ENCODE assay signal across 9 cellular contexts in the genomic region with DNA sequence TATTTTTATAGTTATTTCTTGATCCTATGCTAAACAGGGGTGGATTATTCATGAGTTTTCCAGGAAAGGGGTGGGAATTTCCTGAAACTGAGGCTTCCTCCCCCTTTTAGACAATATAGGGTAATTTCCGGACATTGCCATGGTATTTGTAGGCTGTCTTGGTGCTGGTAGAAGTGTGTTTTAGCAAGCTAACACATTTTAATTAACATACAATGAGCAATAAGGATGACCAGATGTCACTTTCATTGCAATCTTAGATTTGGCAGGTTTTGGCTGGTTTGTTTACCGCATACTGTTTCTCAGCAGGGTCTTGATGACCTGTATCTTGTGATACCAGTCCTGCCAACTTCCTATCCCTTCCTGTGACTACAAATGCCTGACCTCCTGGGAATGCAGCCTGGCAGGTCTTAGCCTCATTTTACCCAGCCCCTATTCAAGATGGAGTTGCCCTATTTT. TPM values are rescaled to one million over a fixed set of nuclear protein-coding genes. Genes with fewer than 3 reads are reported as not detected.
DNase-seq lines count a peak whose midpoint lies in the region; ATAC-seq and TF ChIP-seq lines count a peak whose summit lies in the region.
"Had no signal": no experiment of that assay in that cellular context is flagged by ENCODE, and none has a peak within 500 bp of the region (broad histone marks: within the 10 kb centered on the region; RNA-seq: fewer than 3 reads in every experiment).

No MANE protein-coding gene starts in this region.

- peaks cover 12% of the 10 kb centered on the region for H3K36me3 Mint-ChIP-seq in activated T-cell treated with anti-CD3 and anti-CD28 coated beads, Interleukin-2, amount 50 U/mL, for 24 hours (ENCODE audit: low read depth)
- H3K36me3 Mint-ChIP-seq in MCF 10A (ENCODE audit: insufficient read depth, unreplicated experiment): peaks cover 12% of the 10 kb centered on the region
- H3K36me3 Mint-ChIP-seq in activated CD4-positive, alpha-beta memory T cell treated with anti-CD3 and anti-CD28 coated beads, Interleukin-2, amount 10 ng/mL, durations not matched to agents 7 days and 5 days (ENCODE audit: low read depth): peaks cover 16% of the 10 kb centered on the region

- H3K4me1 Mint-ChIP-seq in activated T-cell treated with anti-CD3 and anti-CD28 coated beads, Interleukin-2, amount 50 U/mL, for 24 hours (ENCODE audit: low read depth): peaks cover 62% of the 10 kb centered on the region
- H3K4me1 Mint-ChIP-seq in MCF 10A (ENCODE audit: insufficient read depth, unreplicated experiment): peaks cover 21% of the 10 kb centered on the region
- peaks cover 55% of the 10 kb centered on the region for H3K4me1 Mint-ChIP-seq in activated CD4-positive, alpha-beta memory T cell treated with anti-CD3 and anti-CD28 coated beads, Interleukin-2, amount 10 ng/mL, durations not matched to agents 7 days and 5 days

- TF ChIP-seq EP300 in transverse colon (IDR thresholded peaks at IDR 0.05; ENCODE audit: low read depth): peak; percentile 14

- H3K4me3 Mint-ChIP-seq in activated T-cell treated with anti-CD3 and anti-CD28 coated beads, Interleukin-2, amount 50 U/mL, for 24 hours: no peak overlapping the region
- H3K4me3 Mint-ChIP-seq in MCF 10A (ENCODE audit: unreplicated experiment): no peak overlapping the region
- no peak overlapping the region for H3K4me3 Mint-ChIP-seq in activated CD4-positive, alpha-beta memory T cell treated with anti-CD3 and anti-CD28 coated beads, Interleukin-2, amount 10 ng/mL, durations not matched to agents 7 days and 5 days
- H3K4me3 Mint-ChIP-seq: stimulated activated memory B cell treated with anti-CD40 and anti-IgM and Interleukin-4, amounts not matched to agents 10 μg/mL and 1 μg/mL and 100 μg/mL, for 72 hours had no signal

- TF ChIP-seq POLR2A in transverse colon (IDR thresholded peaks at IDR 0.05): no peak

- no peak overlapping the region for H3K4me3 ChIP-seq in left lung
- H3K4me3 ChIP-seq in transverse colon: peak overlapping the region in 1 of 4 donors; percentile 37

- no peaks in the 10 kb centered on the region for H3K9me3 Mint-ChIP-seq in activated T-cell treated with anti-CD3 and anti-CD28 coated beads, Interleukin-2, amount 50 U/mL, for 24 hours
- H3K9me3 Mint-ChIP-seq in MCF 10A (ENCODE audit: unreplicated experiment): no peaks in the 10 kb centered on the region
- H3K9me3 Mint-ChIP-seq in activated CD4-positive, alpha-beta memory T cell treated with anti-CD3 and anti-CD28 coated beads, Interleukin-2, amount 10 ng/mL, durations not matched to agents 7 days and 5 days: no peaks in the 10 kb centered on the region
- H3K9me3 Mint-ChIP-seq: stimulated activated memory B cell treated with anti-CD40 and anti-IgM and Interleukin-4, amounts not matched to agents 10 μg/mL and 1 μg/mL and 100 μg/mL, for 72 hours had no signal

- in situ Hi-C loops in transverse colon (cut with MboI; ENCODE audit: low pct_ligation_motif_present in 1 of 4, low pct_unique_long_range_greater_than_20kb in 1 of 4, low sequenced_read_pairs in 3 of 4): no loop called here

- H3K27me3 ChIP-seq in left lung (no peaks in the 10 kb centered on the region), transverse colon (no peaks in the 10 kb centered on the region)

- H3K36me3 ChIP-seq in left lung (no peaks in the 10 kb centered on the region), transverse colon (no peaks in the 10 kb centered on the region)

- POLR2A ChIA-PET in MCF 10A (lab: Yijun Ruan, JAX): interaction anchor here (0.7 to 2.1 kb wide), 2 partner anchors 8 to 11 kb away, joined by 3 to 11 read pairs; no protein-coding TSS in a partner anchor
- POLR2A ChIA-PET in activated CD4-positive, alpha-beta memory T cell treated with anti-CD3 and anti-CD28 coated beads, Interleukin-2, amount 10 ng/mL, durations not matched to agents 7 days and 5 days (lab: Charles Lee): interaction anchor here (1.1 kb wide), 1 partner anchor 22 kb away, joined by 3 read pairs; no protein-coding TSS in a partner anchor

- BruUV-seq in MCF 10A (replicated peaks; lab: Mats Ljungman, UMichigan): no TSS peak

- TF ChIP-seq CTCF in MCF 10A (IDR thresholded peaks at IDR 0.05; ENCODE audit: unreplicated experiment) (no peak), left lung (IDR thresholded peaks at IDR 0.05) (no peak), transverse colon (IDR thresholded peaks at IDR 0.05) (no peak)

- no peaks in the 10 kb centered on the region for H3K27me3 Mint-ChIP-seq in activated T-cell treated with anti-CD3 and anti-CD28 coated beads, Interleukin-2, amount 50 U/mL, for 24 hours
- H3K27me3 Mint-ChIP-seq in MCF 10A (ENCODE audit: insufficient read depth, unreplicated experiment): no peaks in the 10 kb centered on the region
- H3K27me3 Mint-ChIP-seq in activated CD4-positive, alpha-beta memory T cell treated with anti-CD3 and anti-CD28 coated beads, Interleukin-2, amount 10 ng/mL, durations not matched to agents 7 days and 5 days: no peaks in the 10 kb centered on the region

- WGBS in transverse colon (ENCODE audit: low coverage in 1 of 2), 2 donors: 72 to 83% methylated on average over 1 to 2 of the region's 2 CpGs

- intact Hi-C loops in MCF 10A (cut with micrococcal nuclease): no loop called here
- intact Hi-C loops in left lung (cut with DNase I): no loop called here
- intact Hi-C loops in transverse colon (cut with DNase I; ENCODE audit: low total_unique reads): no loop called here

- H3K9me3 ChIP-seq in left lung: no peaks in the 10 kb centered on the region
- H3K9me3 ChIP-seq in transverse colon: no peaks in the 10 kb centered on the region

- H3K4me1 ChIP-seq in left lung (peaks cover 21 to 42% of the 10 kb centered on the region in 2 donors), transverse colon (peaks cover 23 to 76% (median 53%) of the 10 kb centered on the region in 4 donors)

- CTCF ChIA-PET in MCF 10A (lab: Yijun Ruan, JAX): interaction anchor here (0.5 kb wide), 1 partner anchor 33 kb away, joined by 5 read pairs; no protein-coding TSS in a partner anchor
- CTCF ChIA-PET in activated CD4-positive, alpha-beta memory T cell treated with anti-CD3 and anti-CD28 coated beads, Interleukin-2, amount 10 ng/mL, durations not matched to agents 7 days and 5 days (lab: Charles Lee): no interaction called here

- DNase-seq in activated T-cell treated with anti-CD3 and anti-CD28 coated beads, Interleukin-2, amount 50 U/mL, for 24 hours: no peak
- DNase-seq in activated T-cell treated with anti-CD3 and anti-CD28 coated beads for 4 hours (no peak), MCF 10A (ENCODE audit: unreplicated experiment) (peak; percentile 29), left lung (no peak), transverse colon (no peak), NCI-H526 treated with DMSO at 0.1 percent for 48 hours (lab: John Stamatoyannopoulos, UW) (no peak), NCI-H1436 (lab: John Stamatoyannopoulos, UW) (no peak)
- DNase-seq in activated CD4-positive, alpha-beta memory T cell treated with anti-CD3 and anti-CD28 coated beads, Interleukin-2, amount 10 ng/mL, durations not matched to agents 7 days and 5 days: no peak

- peak overlapping the region; percentile 3 for H3K27ac Mint-ChIP-seq in activated T-cell treated with anti-CD3 and anti-CD28 coated beads, Interleukin-2, amount 50 U/mL, for 24 hours
- H3K27ac Mint-ChIP-seq in MCF 10A (ENCODE audit: low read depth, unreplicated experiment): no peak overlapping the region
- H3K27ac Mint-ChIP-seq in activated CD4-positive, alpha-beta memory T cell treated with anti-CD3 and anti-CD28 coated beads, Interleukin-2, amount 10 ng/mL, durations not matched to agents 7 days and 5 days: no peak overlapping the region
- H3K27ac Mint-ChIP-seq: stimulated activated memory B cell treated with anti-CD40 and anti-IgM and Interleukin-4, amounts not matched to agents 10 μg/mL and 1 μg/mL and 100 μg/mL, for 72 hours had no signal

- ATAC-seq in left lung: no peak
- ATAC-seq: stimulated activated memory B cell treated with anti-CD40 and anti-IgM and Interleukin-4, amounts not matched to agents 10 μg/mL and 1 μg/mL and 100 μg/mL, for 72 hours had no signal

- peak overlapping the region; percentile 81 to 83 for H3K27ac ChIP-seq in left lung
- peak overlapping the region; percentile 87 to 90 (median 89) for H3K27ac ChIP-seq in transverse colon

RNA-seq across cellular contexts. Expression of gene C1QTNF6, which starts 1.0 kb away (rescaled TPM):
- total RNA-seq in MCF 10A (2022): 6.6 and 11.6 TPM in 2 replicates
- total RNA-seq in left lung: 10 to 100 TPM in 1 of 2 donors, 1 to 10 TPM in 1; 7.2 to 16.0 TPM
- 10 to 100 TPM in 1 of 4 donors, 1 to 10 TPM in 3; 1.4 to 68.8 (median 7.5) TPM for total RNA-seq in transverse colon
- 10 to 100 TPM; 10.2 to 10.3 TPM for total RNA-seq in activated CD4-positive, alpha-beta memory T cell treated with anti-CD3 and anti-CD28 coated beads, Interleukin-2, amount 10 ng/mL, durations not matched to agents 7 days and 5 days

RNA-seq across cellular contexts. Expression of gene SSTR3, which starts 23.2 kb away (rescaled TPM):
- total RNA-seq in MCF 10A (2022) (not detected in 2 replicates), left lung (under 1 TPM in 1 of 2 donors, not detected in 1; 0.26 TPM), transverse colon (under 1 TPM in 2 of 4 donors, not detected in 2; 0.16 to 0.41 TPM)
- total RNA-seq in activated CD4-positive, alpha-beta memory T cell treated with anti-CD3 and anti-CD28 coated beads, Interleukin-2, amount 10 ng/mL, durations not matched to agents 7 days and 5 days: 1 to 10 TPM; 3.4 to 3.9 TPM

RNA-seq across cellular contexts. Expression of gene IL2RB, which starts 39.3 kb away (rescaled TPM):
- total RNA-seq in MCF 10A (2022) (not detected in 2 replicates), left lung (1 to 10 TPM; 3.7 to 7.7 TPM), transverse colon (1 to 10 TPM; 1.1 to 3.4 (median 2.6) TPM)
- 100 to 1,000 TPM; 320 to 323 TPM for total RNA-seq in activated CD4-positive, alpha-beta memory T cell treated with anti-CD3 and anti-CD28 coated beads, Interleukin-2, amount 10 ng/mL, durations not matched to agents 7 days and 5 days

RNA-seq across cellular contexts. Expression of gene RAC2, which starts 55.0 kb away (rescaled TPM):
- total RNA-seq in MCF 10A (2022) (42.4 and 52.6 TPM in 2 replicates), left lung (10 to 100 TPM; 40.9 to 77.2 TPM), transverse colon (10 to 100 TPM in 3 of 4 donors, 1 to 10 TPM in 1; 5.2 to 36.3 (median 24.0) TPM)
- 1,000 to 10,000 TPM in 1 of 2 experiments, 100 to 1,000 TPM in 1; 984 to 1,005 TPM for total RNA-seq in activated CD4-positive, alpha-beta memory T cell treated with anti-CD3 and anti-CD28 coated beads, Interleukin-2, amount 10 ng/mL, durations not matched to agents 7 days and 5 days

Comparison
In these comparisons a context has a peak if more than half of its experiments do, and no peak if none do; other contexts are left out.
1. RNA of gene IL2RB, which starts 39.3 kb away (total RNA-seq): 320 to 323 TPM in activated CD4-positive, alpha-beta memory T cell treated with anti-CD3 and anti-CD28 coated beads, Interleukin-2, amount 10 ng/mL, durations not matched to agents 7 days and 5 days; 3.7 to 7.7 TPM in left lung, 1.1 to 3.4 TPM in transverse colon and not detected in MCF 10A; every median in the first group is over 10 times any median in the second.